ENCODE assay signal across 1 cellular context in the genomic region with DNA sequence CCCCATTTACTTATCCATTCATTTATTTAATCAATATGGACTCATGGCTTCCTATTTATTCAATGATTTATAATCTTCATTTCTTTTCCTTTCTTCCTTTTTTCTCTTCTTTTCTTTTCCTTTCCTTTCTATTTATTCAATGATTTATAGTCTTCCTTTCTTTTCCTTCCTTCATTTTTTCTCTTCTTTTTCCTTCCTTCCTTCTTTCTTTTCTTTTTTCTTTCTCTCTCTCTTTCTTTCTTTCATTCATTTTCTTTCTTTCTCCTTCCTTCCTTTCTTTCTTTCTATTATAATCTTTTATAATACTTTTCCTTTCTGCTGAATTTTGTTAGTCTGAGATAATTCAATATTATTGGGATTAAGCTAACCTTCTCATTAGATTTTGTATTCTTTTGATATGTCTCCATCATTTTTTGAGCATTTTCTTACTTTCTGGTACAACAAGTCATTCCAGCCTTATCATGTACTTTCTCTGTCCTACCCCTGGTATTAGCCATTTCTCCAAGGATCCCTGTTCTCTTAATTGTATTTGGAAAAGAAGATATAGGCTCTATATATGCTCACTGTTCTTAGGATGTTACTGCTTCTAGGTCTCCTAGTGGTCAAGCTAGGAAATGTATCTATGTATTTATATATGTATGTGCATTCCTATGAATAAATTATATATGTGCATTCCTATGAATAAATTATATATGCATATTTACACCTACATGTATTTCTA.
TF ChIP-seq lines count a peak whose summit lies in the region.

No MANE protein-coding gene starts in this region.

TF ChIP-seq in K562, 482 proteins besides CTCF, POLR2A, EP300 and RAD21:
- TF ChIP-seq THRAP3 (IDR thresholded peaks at IDR 0.05; ENCODE audit: borderline replicate concordance), result 0 out of 2 replicates have a peak, but pooled peaks have one; percentile 32
- TF ChIP-seq, protein P1, sequence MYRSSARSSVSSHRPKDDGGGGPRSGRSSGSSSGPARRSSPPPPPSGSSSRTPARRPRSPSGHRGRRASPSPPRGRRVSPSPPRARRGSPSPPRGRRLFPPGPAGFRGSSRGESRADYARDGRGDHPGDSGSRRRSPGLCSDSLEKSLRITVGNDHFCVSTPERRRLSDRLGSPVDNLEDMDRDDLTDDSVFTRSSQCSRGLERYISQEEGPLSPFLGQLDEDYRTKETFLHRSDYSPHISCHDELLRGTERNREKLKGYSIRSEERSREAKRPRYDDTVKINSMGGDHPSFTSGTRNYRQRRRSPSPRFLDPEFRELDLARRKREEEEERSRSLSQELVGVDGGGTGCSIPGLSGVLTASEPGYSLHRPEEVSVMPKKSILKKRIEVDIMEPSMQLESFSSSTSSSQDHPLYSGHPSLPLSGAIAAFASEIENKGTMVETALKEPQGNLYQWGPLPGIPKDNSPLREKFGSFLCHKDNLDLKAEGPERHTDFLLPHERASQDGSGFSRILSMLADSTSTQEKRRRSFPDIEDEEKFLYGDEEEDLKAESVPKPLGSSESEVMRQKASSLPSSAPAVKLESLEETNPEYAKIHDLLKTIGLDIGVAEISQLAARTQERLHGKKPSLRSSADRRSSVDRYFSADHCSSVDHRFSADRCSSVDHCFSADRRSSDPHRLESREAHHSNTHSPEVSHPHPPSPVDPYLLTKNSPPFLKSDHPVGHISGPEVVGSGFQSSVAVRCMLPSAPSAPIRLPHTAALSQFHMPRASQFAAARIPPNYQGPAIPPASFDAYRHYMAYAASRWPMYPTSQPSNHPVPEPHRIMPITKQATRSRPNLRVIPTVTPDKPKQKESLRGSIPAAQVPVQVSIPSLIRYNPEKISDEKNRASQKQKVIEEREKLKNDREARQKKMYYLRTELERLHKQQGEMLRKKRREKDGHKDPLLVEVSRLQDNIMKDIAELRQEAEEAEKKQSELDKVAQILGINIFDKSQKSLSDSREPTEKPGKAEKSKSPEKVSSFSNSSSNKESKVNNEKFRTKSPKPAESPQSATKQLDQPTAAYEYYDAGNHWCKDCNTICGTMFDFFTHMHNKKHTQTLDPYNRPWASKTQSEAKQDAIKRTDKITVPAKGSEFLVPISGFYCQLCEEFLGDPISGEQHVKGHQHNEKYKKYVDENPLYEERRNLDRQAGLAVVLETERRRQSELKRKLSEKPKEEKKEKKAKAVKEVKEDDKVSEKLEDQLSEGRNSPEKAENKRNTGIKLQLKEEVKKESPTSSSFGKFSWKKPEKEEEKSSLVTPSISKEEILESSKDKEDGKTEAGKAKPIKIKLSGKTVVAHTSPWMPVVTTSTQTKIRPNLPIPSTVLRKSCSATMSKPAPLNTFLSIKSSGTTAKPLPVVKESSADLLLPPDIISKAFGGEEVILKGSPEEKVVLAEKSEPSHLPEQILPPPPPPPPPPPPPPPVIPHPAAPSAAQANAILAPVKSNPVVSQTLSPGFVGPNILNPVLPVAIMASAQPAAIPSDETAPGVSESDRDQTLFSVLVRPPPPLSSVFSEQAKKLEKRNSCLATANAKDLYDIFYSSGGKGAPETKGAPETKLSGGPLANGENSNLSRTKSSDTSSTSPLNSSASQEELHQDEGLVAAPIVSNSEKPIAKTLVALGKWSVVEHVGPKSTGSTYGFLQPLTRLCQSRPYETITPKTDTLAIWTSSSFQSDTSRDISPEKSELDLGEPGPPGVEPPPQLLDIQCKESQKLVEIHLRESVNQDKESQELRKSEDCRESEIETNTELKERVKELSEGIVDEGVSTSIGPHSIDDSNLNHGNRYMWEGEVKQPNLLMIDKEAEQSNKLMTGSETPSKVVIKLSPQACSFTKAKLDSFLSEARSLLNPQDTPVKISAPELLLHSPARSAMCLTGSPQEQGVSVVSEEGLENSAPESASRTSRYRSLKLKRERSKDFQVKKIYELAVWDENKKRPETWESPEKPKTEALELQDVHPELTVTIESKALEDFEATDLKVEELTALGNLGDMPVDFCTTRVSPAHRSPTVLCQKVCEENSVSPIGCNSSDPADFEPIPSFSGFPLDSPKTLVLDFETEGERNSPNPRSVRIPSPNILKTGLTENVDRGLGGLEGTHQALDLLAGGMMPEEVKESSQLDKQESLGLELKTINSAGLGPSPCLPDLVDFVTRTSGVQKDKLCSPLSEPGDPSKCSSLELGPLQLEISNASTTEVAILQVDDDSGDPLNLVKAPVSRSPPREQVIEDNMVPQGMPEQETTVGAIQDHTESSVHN (IDR thresholded peaks at IDR 0.05; ENCODE audit: borderline replicate concordance in 1 of 2, low read depth in 1 of 2), result no peak
- no peak for TF ChIP-seq ZNF263 (CRISPR knock-in tag; IDR thresholded peaks at IDR 0.05; ENCODE audit: borderline replicate concordance)
- no peak for TF ChIP-seq REST (CRISPR knock-in tag; IDR thresholded peaks at IDR 0.05; ENCODE audit: low read depth)
- no peak for TF ChIP-seq RNF2 (IDR thresholded peaks at IDR 0.05)
- no peak for TF ChIP-seq HMG20B (CRISPR knock-in tag; IDR thresholded peaks at IDR 0.05)
- TF ChIP-seq ZNF512 (tag; IDR thresholded peaks at IDR 0.05), result peak; percentile 89
- no peak for TF ChIP-seq STAT5B (CRISPR knock-in tag; IDR thresholded peaks at IDR 0.05)
- TF ChIP-seq ZNF24 (IDR thresholded peaks at IDR 0.05), result no peak
- TF ChIP-seq ZNF23 (CRISPR knock-in tag; IDR thresholded peaks at IDR 0.05), result no peak
